9 cellular contexts compared by ENCODE assay signal in genomic region chr11:32435152-32435480, GRCh38. TPM values are rescaled to one million over a fixed set of nuclear protein-coding genes. Genes with fewer than 3 reads are reported as not detected.
DNase-seq lines count a peak whose midpoint lies in the region; ATAC-seq and TF ChIP-seq lines count a peak whose summit lies in the region.
"Had no signal": no experiment of that assay in that cellular context is flagged by ENCODE, and none has a peak within 500 bp of the region (broad histone marks: within the 10 kb centered on the region; RNA-seq: fewer than 3 reads in every experiment).

No MANE protein-coding gene starts in this region.

- H4K20me1 ChIP-seq in GM23338 (replicated peaks; ENCODE audit: insufficient read depth): peaks cover 26% of the 10 kb centered on the region

- H3K27ac ChIP-seq in GM23338 (ENCODE audit: low read depth) (no peak overlapping the region), heart right ventricle (peak overlapping the region; percentile 85 to 95 (median 93)), psoas muscle (no peak overlapping the region)

- intact Hi-C loops in heart right ventricle (cut with DNase I) (loop anchor here in 3 of 10 donors (5.0 to 10.0 kb wide), 3 partner anchors 140 to 150 kb away; partner anchors contain the start of gene EIF3M (in 2 of the 3)), psoas muscle (cut with DNase I) (no loop called here)

- H3K9me3 ChIP-seq in NT2/D1 (ENCODE audit: insufficient read depth, low read length) (no peaks in the 10 kb centered on the region), heart right ventricle (no peaks in the 10 kb centered on the region), psoas muscle (no peaks in the 10 kb centered on the region)

- peaks cover 2% of the 10 kb centered on the region; the same call in 1 of the 3 replicates for H3K36me3 Mint-ChIP-seq in GM23338 (ENCODE audit: low read depth)

- H3K4me1 ChIP-seq in GM23338 (ENCODE audit: insufficient read depth) (peaks cover 53% of the 10 kb centered on the region), NT2/D1 (ENCODE audit: insufficient read depth, insufficient read length) (peaks cover 2% of the 10 kb centered on the region), heart right ventricle (peaks cover 0 to 65% (median 33%) of the 10 kb centered on the region in 9 donors), psoas muscle (no peaks in the 10 kb centered on the region)

- peaks cover 49% of the 10 kb centered on the region for H3K4me1 Mint-ChIP-seq in GM23338

- TF ChIP-seq CTCF in GM23338 (conservative IDR thresholded peaks at IDR 0.05; ENCODE audit: low read depth in 2 of 2) (no peak), heart right ventricle (IDR thresholded peaks at IDR 0.05) (no peak), psoas muscle (IDR thresholded peaks at IDR 0.05) (no peak), foreskin fibroblast (IDR thresholded peaks at IDR 0.05; ENCODE audit: low read depth, low read length) (no peak)

- H3K4me2 ChIP-seq in GM23338: peak overlapping the region; percentile 71; the same call in 1 of the 2 replicates

- H3K36me3 ChIP-seq in GM23338 (ENCODE audit: insufficient read depth) (no peaks in the 10 kb centered on the region), NT2/D1 (ENCODE audit: insufficient read depth, insufficient read length, low read length) (no peaks in the 10 kb centered on the region), heart right ventricle (peaks cover 0 to 14% (median 0%) of the 10 kb centered on the region in 9 donors), psoas muscle (ENCODE audit: insufficient read depth in 1 of 2, low read depth in 1 of 2) (no peaks in the 10 kb centered on the region)

- peaks cover 95% of the 10 kb centered on the region for H3K27me3 Mint-ChIP-seq in GM23338 (ENCODE audit: insufficient read depth, low read depth, poor library complexity)

- 1% methylated on average over 17 to 33 of the region's 33 CpGs for WGBS in heart right ventricle, 2 donors
- WGBS in psoas muscle, 3 donors: 0 to 1% (median 1%) methylated on average over 25 to 33 of the region's 33 CpGs

- H3K9me2 ChIP-seq in GM23338 (ENCODE audit: insufficient read depth): no peaks in the 10 kb centered on the region

- H2AFZ ChIP-seq in GM23338: peak overlapping the region; percentile 89; the same call in 1 of the 2 replicates

- H3K9me3 Mint-ChIP-seq in GM23338: peaks cover 7% of the 10 kb centered on the region; the same call in 1 of the 3 replicates

- peaks cover 18% of the 10 kb centered on the region for H3F3A ChIP-seq in GM23338 (replicated peaks; ENCODE audit: low read depth)

- H3K27ac Mint-ChIP-seq in GM23338: no peak overlapping the region

- H3K4me3 Mint-ChIP-seq in GM23338: no peak overlapping the region; the same call in 2 of the 3 replicates

- DNase-seq in GM23338 (ENCODE audit: low spot score) (peak; percentile 45), NT2/D1 (ENCODE audit: low read depth, low spot score) (no peak), heart right ventricle (no peak), psoas muscle (no peak), H4 (ENCODE audit: low spot score) (no peak), foreskin fibroblast (no peak)
- DNase-seq: NCI-H1105 treated with DMSO at 0.1 percent for 48 hours had no signal

- peak overlapping the region; percentile 50; the same call in 1 of the 2 replicates for H3K4me3 ChIP-seq in GM23338
- H3K4me3 ChIP-seq in NT2/D1 (ENCODE audit: insufficient read length, low read depth): peak overlapping the region; percentile 21
- H3K4me3 ChIP-seq in heart right ventricle: peak overlapping the region; percentile 46 to 71 (median 58)
- H3K4me3 ChIP-seq in psoas muscle: peak overlapping the region; percentile 39
- H3K4me3 ChIP-seq in foreskin fibroblast (ENCODE audit: low read depth in 1 of 2, low read length in 2 of 2): no peak overlapping the region

- no peak overlapping the region for H3K9ac ChIP-seq in NT2/D1 (ENCODE audit: insufficient read length, low read depth)

- ATAC-seq in GM23338 (no peak), heart right ventricle (peak in 6 of 8 donors; percentile 2 to 50 (median 14)), psoas muscle (no peak), GM19035 (IDR thresholded peaks at IDR 0.05; ENCODE audit: unreplicated experiment) (no peak), GM18511 (IDR thresholded peaks at IDR 0.05; ENCODE audit: unreplicated experiment) (no peak)

- no peaks in the 10 kb centered on the region for H3K79me2 ChIP-seq in GM23338 (replicated peaks; ENCODE audit: insufficient read depth)

- H3K27me3 ChIP-seq in GM23338 (ENCODE audit: insufficient read depth) (peaks cover 99% of the 10 kb centered on the region), NT2/D1 (ENCODE audit: insufficient read depth, insufficient read length) (peaks cover 98% of the 10 kb centered on the region), heart right ventricle (peaks cover 9 to 100% (median 93%) of the 10 kb centered on the region in 7 donors), psoas muscle (ENCODE audit: insufficient read depth in 3 of 3, low read length in 2 of 3) (peaks cover 4 to 96% (median 61%) of the 10 kb centered on the region in 3 donors)

TF ChIP-seq in GM23338, 12 proteins besides CTCF, POLR2A, EP300 and RAD21:
- TF ChIP-seq EZH2 (IDR thresholded peaks at IDR 0.05; ENCODE audit: low read depth, unreplicated experiment) (peak; percentile 79), EZH2phosphoT487 (IDR thresholded peaks at IDR 0.05; ENCODE audit: unreplicated experiment) (peak; percentile 86)
- TF ChIP-seq, protein P1, sequence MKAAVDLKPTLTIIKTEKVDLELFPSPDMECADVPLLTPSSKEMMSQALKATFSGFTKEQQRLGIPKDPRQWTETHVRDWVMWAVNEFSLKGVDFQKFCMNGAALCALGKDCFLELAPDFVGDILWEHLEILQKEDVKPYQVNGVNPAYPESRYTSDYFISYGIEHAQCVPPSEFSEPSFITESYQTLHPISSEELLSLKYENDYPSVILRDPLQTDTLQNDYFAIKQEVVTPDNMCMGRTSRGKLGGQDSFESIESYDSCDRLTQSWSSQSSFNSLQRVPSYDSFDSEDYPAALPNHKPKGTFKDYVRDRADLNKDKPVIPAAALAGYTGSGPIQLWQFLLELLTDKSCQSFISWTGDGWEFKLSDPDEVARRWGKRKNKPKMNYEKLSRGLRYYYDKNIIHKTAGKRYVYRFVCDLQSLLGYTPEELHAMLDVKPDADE (IDR thresholded peaks at IDR 0.05): no peak

RNA-seq across cellular contexts. Expression of gene WT1, which starts 0.2 kb away (rescaled TPM):
- 0.16 and 0.21 TPM in 2 replicates for total RNA-seq in GM23338 (2014; rRNA removed; shearing (Covaris generic))
- polyA plus RNA-seq in GM23338 (2016; fragmentation: Nextera tagmentation; extraction: Ambion mirVana) (not detected in 2 replicates), heart right ventricle (1 to 10 TPM; 1.2 TPM), psoas muscle (under 1 TPM in 1 of 3 donors, not detected in 2; 0.03 TPM)
- total RNA-seq in heart right ventricle (1 to 10 TPM; 1.9 to 4.6 (median 2.9) TPM), psoas muscle (1 to 10 TPM in 1 of 4 donors, under 1 TPM in 3; 0.17 to 1.5 (median 0.31) TPM)
- not detected in 2 replicates for total RNA-seq in H4 (2014; rRNA removed; shearing (Covaris generic))

Comparison
In these comparisons a context has a peak if more than half of its experiments do, and no peak if none do; other contexts are left out.
1. ATAC-seq: peak in heart right ventricle (6 of 8); none in GM23338 (single experiment), psoas muscle (0 of 4), GM19035 (single experiment) and GM18511 (single experiment).
2. H3K27ac ChIP-seq: peak in heart right ventricle (10 of 10); none in GM23338 (single experiment) and psoas muscle (single experiment).
3. H3K4me3 ChIP-seq: peak in GM23338 (single experiment), NT2/D1 (single experiment), heart right ventricle (10 of 10) and psoas muscle (single experiment); none in foreskin fibroblast (0 of 2).